29 cellular contexts compared by ENCODE assay signal in the genomic region with DNA sequence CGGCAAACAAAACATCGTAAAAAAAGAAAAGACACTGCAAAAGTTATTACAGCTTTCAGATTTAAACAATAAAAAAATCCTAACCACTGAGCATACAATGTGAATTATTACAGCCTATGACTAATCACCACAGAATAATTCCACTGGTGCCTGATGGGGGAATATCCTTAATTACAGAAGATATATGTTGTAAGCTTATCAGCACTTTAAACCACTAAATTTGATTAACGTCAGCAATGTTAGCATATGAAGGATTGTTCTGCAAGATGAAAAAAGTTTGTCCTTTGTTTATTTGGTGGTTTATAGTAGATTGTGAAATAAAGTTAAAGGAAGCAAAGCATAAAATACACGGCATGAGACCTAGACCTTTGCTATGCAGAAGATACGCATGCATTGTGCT.
A peak's percentile ranks its signal among the peaks of the same experiment; 100 is the strongest.
DNase-seq lines count a peak whose midpoint lies in the region; ATAC-seq, FAIRE-seq and TF ChIP-seq lines count a peak whose summit lies in the region.
"Had no signal": no experiment of that assay in that cellular context is flagged by ENCODE, and none has a peak within 500 bp of the region (broad histone marks: within the 10 kb centered on the region; RNA-seq: fewer than 3 reads in every experiment).

No MANE protein-coding gene starts in this region.

- no peak overlapping the region for H2BK15ac ChIP-seq in mesenchymal stem cell (ENCODE audit: low read depth, poor library complexity, severe bottlenecking)

- intact Hi-C loops in K562 (cut with micrococcal nuclease), result no loop called here

- H3K9me3 ChIP-seq in K562 (replicated peaks; ENCODE audit: control insufficient read depth, insufficient read depth, low read depth, low read length) (no peaks in the 10 kb centered on the region), mesenchymal stem cell (ENCODE audit: control insufficient read depth, low read length) (no peaks in the 10 kb centered on the region)
- H3K9me3 ChIP-seq: left lung, testis had no signal

- H4K91ac ChIP-seq in mesenchymal stem cell (ENCODE audit: low read length), result no peak overlapping the region

- no peaks in the 10 kb centered on the region for H3K79me1 ChIP-seq in mesenchymal stem cell (replicated peaks; ENCODE audit: low read length, poor library complexity, severe bottlenecking)

- H2AK5ac ChIP-seq in mesenchymal stem cell (ENCODE audit: low read length, severe bottlenecking), result no peak overlapping the region

- no TSS peak for BruUV-seq in K562 (replicated peaks; lab: Mats Ljungman, UMichigan)

- H4K20me1 ChIP-seq in K562 (replicated peaks; ENCODE audit: control insufficient read depth, insufficient read depth, low read length), result no peaks in the 10 kb centered on the region

- no peak overlapping the region for H3K14ac ChIP-seq in mesenchymal stem cell (ENCODE audit: low read length in 2 of 2)

- H2AFZ ChIP-seq in K562 (ENCODE audit: low read depth, low read length) (no peak overlapping the region), mesenchymal stem cell (ENCODE audit: low read depth, low read length) (no peak overlapping the region)

- in situ Hi-C loops in K562 (cut with MboI), result no loop called here
- in situ Hi-C loops in ACHN (cut with HindIII; ENCODE audit: low pct_ligation_motif_present, low pct_unique_long_range_greater_than_20kb, low sequenced_read_pairs), result no loop called here

- H3K4me2 ChIP-seq in K562 (ENCODE audit: insufficient read depth, low read length), result no peak overlapping the region
- no peak overlapping the region for H3K4me2 ChIP-seq in mesenchymal stem cell (ENCODE audit: low read length, poor library complexity, severe bottlenecking)

- no peak overlapping the region for H4K8ac ChIP-seq in mesenchymal stem cell (ENCODE audit: low read length)

- TF ChIP-seq EP300 in K562 (IDR thresholded peaks at IDR 0.05; ENCODE audit: low read length), result no peak

- no peak overlapping the region for H3K18ac ChIP-seq in mesenchymal stem cell (ENCODE audit: low read depth in 1 of 2, low read length in 2 of 2)

- POLR2A ChIA-PET in K562 (lab: Yijun Ruan, JAX), result no interaction called here

- no peak for TF ChIP-seq POLR2A in K562 (conservative IDR thresholded peaks at IDR 0.05)

- H3K79me2 ChIP-seq in K562 (ENCODE audit: control insufficient read depth, insufficient read depth, low read length), result no peaks in the 10 kb centered on the region

- H3K23ac ChIP-seq in mesenchymal stem cell (ENCODE audit: low read length in 2 of 2), result no peak overlapping the region

- H3K4me1 ChIP-seq in K562 (replicated peaks in 1 of 2; ENCODE audit: control insufficient read depth in 2 of 2, insufficient read depth in 2 of 2, low read length in 2 of 2), result no peaks in the 10 kb centered on the region
- no peaks in the 10 kb centered on the region for H3K4me1 ChIP-seq in mesenchymal stem cell (ENCODE audit: control insufficient read depth, insufficient read depth, low read depth, low read length)
- H3K4me1 ChIP-seq: foreskin keratinocyte, left lung, testis had no signal

- no peak overlapping the region for H3K4me3 ChIP-seq in K562
- no peak overlapping the region for H3K4me3 ChIP-seq in mesenchymal stem cell (ENCODE audit: insufficient read depth in 1 of 2, low read depth in 1 of 2, low read length in 2 of 2)
- H3K4me3 ChIP-seq: left lung, testis had no signal

- 7% methylated on average over 5 of the region's 5 CpGs for WGBS in K562 (ENCODE audit: insufficient coverage, low coverage, missing lambda C conversion rate)
- WGBS in mesenchymal stem cell, result 88% methylated on average over 5 of the region's 5 CpGs

- peak; percentile 83 for DNase-seq in EH (ENCODE audit: low read depth)
- peak; percentile 52 for DNase-seq in M059J (ENCODE audit: low read depth)
- DNase-seq in K562 (ENCODE audit: extremely low read depth in 1 of 4, low spot score in 3 of 4), result no peak
- DNase-seq in mesenchymal stem cell, result peak; percentile 37
- no peak for DNase-seq in CD1c-positive myeloid dendritic cell (ENCODE audit: extremely low spot score)
- no peak for DNase-seq in ACHN
- no peak for DNase-seq in islet precursor cell
- DNase-seq: activated CD4-positive, alpha-beta T cell treated with anti-CD3 and anti-CD28 coated beads for 48 hours; activated naive CD4-positive, alpha-beta T cell; activated T-cell treated with anti-CD3 and anti-CD28 coated beads, Interleukin-2, amount 50 U/mL, for 48 hours; amygdala; CD8-positive, alpha-beta memory T cell; DMS153; foreskin keratinocyte; GDM1; H9; Kasumi-1; left lung; midbrain; naive thymus-derived CD8-positive, alpha-beta T cell; NCI-H1694 treated with DMSO at 0.1 percent for 48 hours; NCI-H2171 treated with DMSO at 0.1 percent for 48 hours; NCI-H524 treated with DMSO at 0.1 percent for 48 hours; occipital lobe; retina; stimulated activated CD4-positive, alpha-beta T cell treated with anti-CD3 and anti-CD28 coated beads, Interleukin-2, amount 100 ng/mL, for 48 hours; stimulated activated naive B cell treated with anti-CD40 and anti-IgM and Interleukin-4, amounts not matched to agents 10 μg/mL and 1 μg/mL and 100 μg/mL, for 72 hours; testis had no signal

- H3K36me3 ChIP-seq in K562 (ENCODE audit: control insufficient read depth, insufficient read depth, low read length) (no peaks in the 10 kb centered on the region), mesenchymal stem cell (ENCODE audit: control insufficient read depth in 1 of 2, insufficient read depth in 2 of 2, low read depth in 1 of 2, low read length in 2 of 2) (peaks cover 0 to 3% of the 10 kb centered on the region in 2 experiments)
- H3K36me3 ChIP-seq: left lung had no signal

- peaks cover 0 to 5% of the 10 kb centered on the region in 2 experiments; a peak in 1 of 5 replicates for H3K27me3 ChIP-seq in K562 (ENCODE audit: control insufficient read depth in 2 of 2, insufficient read depth in 2 of 2, low read length in 2 of 2)
- H3K27me3 ChIP-seq in mesenchymal stem cell (ENCODE audit: control insufficient read depth in 1 of 2, insufficient read depth in 1 of 2, low read length in 2 of 2), result no peaks in the 10 kb centered on the region
- H3K27me3 ChIP-seq: foreskin keratinocyte, left lung, testis had no signal

- no peak overlapping the region for H3K9ac ChIP-seq in K562 (ENCODE audit: insufficient read depth in 1 of 2, low read depth in 2 of 2, low read length in 2 of 2)
- H3K9ac ChIP-seq in mesenchymal stem cell (ENCODE audit: low read length), result no peak overlapping the region

- CTCF ChIA-PET in K562 (lab: Yijun Ruan, JAX; ENCODE audit: low intra/inter-chr PET ratio), result no interaction called here

- peak; percentile 51 for FAIRE-seq in K562 (lab: Jason Lieb, UNC)

- no peak for TF ChIP-seq RAD21 in K562 (CRISPR knock-in tag; conservative IDR thresholded peaks at IDR 0.05 in 1 of 2, IDR thresholded peaks at IDR 0.05 in 1 of 2)

- H2BK120ac ChIP-seq in mesenchymal stem cell (ENCODE audit: low read depth, low read length), result no peak overlapping the region

- H2BK5ac ChIP-seq in mesenchymal stem cell (ENCODE audit: low read depth, low read length, poor library complexity, severe bottlenecking), result no peak overlapping the region

- no peak for TF ChIP-seq CTCF in K562 (IDR thresholded peaks at IDR 0.05 in 2 of 3, conservative IDR thresholded peaks at IDR 0.05 in 1 of 3; ENCODE audit: insufficient read depth in 2 of 3, low read depth in 1 of 3, low read length in 3 of 3)

- H2BK12ac ChIP-seq in mesenchymal stem cell (ENCODE audit: low read length in 2 of 2), result no peak overlapping the region

- H3K4ac ChIP-seq in mesenchymal stem cell (ENCODE audit: low read depth in 1 of 2, low read length in 2 of 2), result no peak overlapping the region

- no peaks in the 10 kb centered on the region for H3K9me1 ChIP-seq in K562 (ENCODE audit: control insufficient read depth, insufficient read depth, low read length)

- no peak for ATAC-seq in K562
- ATAC-seq: foreskin keratinocyte; left lung; naive thymus-derived CD8-positive, alpha-beta T cell; stimulated activated naive B cell treated with anti-CD40 and anti-IgM and Interleukin-4, amounts not matched to agents 10 μg/mL and 1 μg/mL and 100 μg/mL, for 72 hours had no signal

- H3K27ac ChIP-seq in K562 (ENCODE audit: extremely low read depth, low read depth, low read length) (no peak overlapping the region), mesenchymal stem cell (ENCODE audit: low read length, poor library complexity, severe bottlenecking) (no peak overlapping the region)
- H3K27ac ChIP-seq: foreskin keratinocyte, left lung, RWPE1, testis had no signal

TF ChIP-seq in K562, 482 proteins besides CTCF, POLR2A, EP300 and RAD21 (continues in another document):
- TF ChIP-seq, protein P1, sequence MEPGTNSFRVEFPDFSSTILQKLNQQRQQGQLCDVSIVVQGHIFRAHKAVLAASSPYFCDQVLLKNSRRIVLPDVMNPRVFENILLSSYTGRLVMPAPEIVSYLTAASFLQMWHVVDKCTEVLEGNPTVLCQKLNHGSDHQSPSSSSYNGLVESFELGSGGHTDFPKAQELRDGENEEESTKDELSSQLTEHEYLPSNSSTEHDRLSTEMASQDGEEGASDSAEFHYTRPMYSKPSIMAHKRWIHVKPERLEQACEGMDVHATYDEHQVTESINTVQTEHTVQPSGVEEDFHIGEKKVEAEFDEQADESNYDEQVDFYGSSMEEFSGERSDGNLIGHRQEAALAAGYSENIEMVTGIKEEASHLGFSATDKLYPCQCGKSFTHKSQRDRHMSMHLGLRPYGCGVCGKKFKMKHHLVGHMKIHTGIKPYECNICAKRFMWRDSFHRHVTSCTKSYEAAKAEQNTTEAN (CRISPR knock-in tag; IDR thresholded peaks at IDR 0.05), result no peak
- TF ChIP-seq, protein P2, sequence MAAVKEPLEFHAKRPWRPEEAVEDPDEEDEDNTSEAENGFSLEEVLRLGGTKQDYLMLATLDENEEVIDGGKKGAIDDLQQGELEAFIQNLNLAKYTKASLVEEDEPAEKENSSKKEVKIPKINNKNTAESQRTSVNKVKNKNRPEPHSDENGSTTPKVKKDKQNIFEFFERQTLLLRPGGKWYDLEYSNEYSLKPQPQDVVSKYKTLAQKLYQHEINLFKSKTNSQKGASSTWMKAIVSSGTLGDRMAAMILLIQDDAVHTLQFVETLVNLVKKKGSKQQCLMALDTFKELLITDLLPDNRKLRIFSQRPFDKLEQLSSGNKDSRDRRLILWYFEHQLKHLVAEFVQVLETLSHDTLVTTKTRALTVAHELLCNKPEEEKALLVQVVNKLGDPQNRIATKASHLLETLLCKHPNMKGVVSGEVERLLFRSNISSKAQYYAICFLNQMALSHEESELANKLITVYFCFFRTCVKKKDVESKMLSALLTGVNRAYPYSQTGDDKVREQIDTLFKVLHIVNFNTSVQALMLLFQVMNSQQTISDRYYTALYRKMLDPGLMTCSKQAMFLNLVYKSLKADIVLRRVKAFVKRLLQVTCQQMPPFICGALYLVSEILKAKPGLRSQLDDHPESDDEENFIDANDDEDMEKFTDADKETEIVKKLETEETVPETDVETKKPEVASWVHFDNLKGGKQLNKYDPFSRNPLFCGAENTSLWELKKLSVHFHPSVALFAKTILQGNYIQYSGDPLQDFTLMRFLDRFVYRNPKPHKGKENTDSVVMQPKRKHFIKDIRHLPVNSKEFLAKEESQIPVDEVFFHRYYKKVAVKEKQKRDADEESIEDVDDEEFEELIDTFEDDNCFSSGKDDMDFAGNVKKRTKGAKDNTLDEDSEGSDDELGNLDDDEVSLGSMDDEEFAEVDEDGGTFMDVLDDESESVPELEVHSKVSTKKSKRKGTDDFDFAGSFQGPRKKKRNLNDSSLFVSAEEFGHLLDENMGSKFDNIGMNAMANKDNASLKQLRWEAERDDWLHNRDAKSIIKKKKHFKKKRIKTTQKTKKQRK (IDR thresholded peaks at IDR 0.05; ENCODE audit: borderline replicate concordance, low read depth, low read length), result no peak

Comparison
In these comparisons a context has a peak if more than half of its experiments do, and no peak if none do; other contexts are left out.
1. DNase-seq: peak in EH (single experiment), M059J (single experiment) and mesenchymal stem cell (single experiment); none in K562 (0 of 4), CD1c-positive myeloid dendritic cell (single experiment), ACHN (single experiment) and islet precursor cell (single experiment).